ENCODE assay signal across 11 cellular contexts in the genomic region with DNA sequence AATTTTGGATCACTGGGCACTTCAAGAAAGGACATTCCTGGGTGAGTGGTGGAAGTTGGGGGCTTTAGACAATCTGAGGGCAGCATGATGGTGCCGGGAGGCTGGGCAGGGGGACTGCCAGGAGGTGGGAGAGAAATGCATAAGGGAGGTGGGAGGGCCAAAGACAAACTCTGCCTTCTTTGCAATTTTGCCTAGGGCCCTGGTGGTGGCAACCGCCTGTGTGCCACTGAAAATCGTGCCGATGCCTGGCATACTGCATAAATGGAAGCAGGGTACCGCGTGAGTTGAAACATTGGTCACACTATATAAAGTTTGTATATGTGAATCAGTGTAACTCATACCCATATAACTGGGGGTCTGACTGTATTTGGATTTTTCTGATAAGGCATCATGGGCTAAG. TPM values are rescaled to one million over a fixed set of nuclear protein-coding genes. Genes with fewer than 3 reads are reported as not detected.
DNase-seq lines count a peak whose midpoint lies in the region; ATAC-seq lines count a peak whose summit lies in the region.
"Had no signal": no experiment of that assay in that cellular context is flagged by ENCODE, and none has a peak within 500 bp of the region (broad histone marks: within the 10 kb centered on the region; RNA-seq: fewer than 3 reads in every experiment).

No MANE protein-coding gene starts in this region.

- H3K27ac Mint-ChIP-seq in T-helper 2 cell treated with Interferon-gamma antibody and Interleukin-4, amounts not matched to agents 5 μg/mL and 100 μg/mL, for 36 hours, result peak overlapping the region; percentile 18

- H3K4me3 ChIP-seq in stomach smooth muscle (ENCODE audit: low read length in 2 of 2), result peak overlapping the region; percentile 8 to 16

- peak overlapping the region; percentile 75 for H3K4me3 Mint-ChIP-seq in activated T-cell treated with anti-CD3 and anti-CD28 coated beads, Interleukin-2, amount 50 U/mL, for 4 hours
- H3K4me3 Mint-ChIP-seq in T-helper 2 cell treated with Interferon-gamma antibody and Interleukin-4, amounts not matched to agents 5 μg/mL and 100 μg/mL, for 36 hours, result peak overlapping the region; percentile 65

- no peaks in the 10 kb centered on the region for H3K9me3 Mint-ChIP-seq in activated T-cell treated with anti-CD3 and anti-CD28 coated beads, Interleukin-2, amount 50 U/mL, for 4 hours
- H3K9me3 Mint-ChIP-seq in T-helper 2 cell treated with Interferon-gamma antibody and Interleukin-4, amounts not matched to agents 5 μg/mL and 100 μg/mL, for 36 hours, result no peaks in the 10 kb centered on the region
- H3K9me3 Mint-ChIP-seq: naive B cell had no signal

- no peaks in the 10 kb centered on the region for H3K27me3 Mint-ChIP-seq in activated T-cell treated with anti-CD3 and anti-CD28 coated beads, Interleukin-2, amount 50 U/mL, for 4 hours (ENCODE audit: low read depth)
- no peaks in the 10 kb centered on the region for H3K27me3 Mint-ChIP-seq in T-helper 2 cell treated with Interferon-gamma antibody and Interleukin-4, amounts not matched to agents 5 μg/mL and 100 μg/mL, for 36 hours (ENCODE audit: low read depth)
- H3K27me3 Mint-ChIP-seq: naive B cell had no signal

- H3K4me1 ChIP-seq in stomach smooth muscle (ENCODE audit: control insufficient read depth, insufficient read depth, low read length), result peaks cover 19% of the 10 kb centered on the region

- ATAC-seq in activated T-cell treated with anti-CD3 and anti-CD28 coated beads, Interleukin-2, amount 50 U/mL, for 4 hours, result no peak
- ATAC-seq: HCT116 had no signal

- H3K27me3 ChIP-seq in stomach smooth muscle (ENCODE audit: control insufficient read depth in 1 of 2, insufficient read depth in 2 of 2, low read length in 2 of 2), result no peaks in the 10 kb centered on the region

- H3K4me1 Mint-ChIP-seq in activated T-cell treated with anti-CD3 and anti-CD28 coated beads, Interleukin-2, amount 50 U/mL, for 4 hours (ENCODE audit: low read depth), result peaks cover 54% of the 10 kb centered on the region
- peaks cover 41% of the 10 kb centered on the region for H3K4me1 Mint-ChIP-seq in T-helper 2 cell treated with Interferon-gamma antibody and Interleukin-4, amounts not matched to agents 5 μg/mL and 100 μg/mL, for 36 hours (ENCODE audit: low read depth)

- H3K36me3 ChIP-seq in stomach smooth muscle (ENCODE audit: control insufficient read depth in 2 of 2, insufficient read depth in 2 of 2, low read length in 2 of 2), result peaks cover 0 to 6% of the 10 kb centered on the region in 2 donors

- no peaks in the 10 kb centered on the region for H3K9me3 ChIP-seq in stomach smooth muscle (ENCODE audit: control insufficient read depth in 2 of 2, low read length in 2 of 2)

- no peak for DNase-seq in activated T-cell treated with anti-CD3 and anti-CD28 coated beads, Interleukin-2, amount 50 U/mL, for 4 hours
- no peak for DNase-seq in activated T-cell treated with anti-CD3 and anti-CD28 coated beads, Interleukin-2, amount 50 U/mL, for 1 hour
- no peak for DNase-seq in T-helper 2 cell treated with Interferon-gamma antibody and Interleukin-4, amounts not matched to agents 5 μg/mL and 100 μg/mL, for 36 hours (ENCODE audit: low spot score)
- DNase-seq in foreskin melanocyte (peak; percentile 57), NCI-H187 (lab: John Stamatoyannopoulos, UW) (no peak), EL (no peak), SIG-M5 treated with dmso at 0.1 percent for 504 hours (lab: John Stamatoyannopoulos, UW; ENCODE audit: unreplicated experiment) (no peak)
- DNase-seq: naive B cell, NCI-H146 had no signal

- H3K27ac ChIP-seq in stomach smooth muscle (ENCODE audit: low read length), result no peak overlapping the region

- H3K9ac ChIP-seq in stomach smooth muscle (ENCODE audit: low read length in 2 of 2), result no peak overlapping the region

- peaks cover 24% of the 10 kb centered on the region for H3K36me3 Mint-ChIP-seq in activated T-cell treated with anti-CD3 and anti-CD28 coated beads, Interleukin-2, amount 50 U/mL, for 4 hours (ENCODE audit: insufficient read depth)
- H3K36me3 Mint-ChIP-seq in T-helper 2 cell treated with Interferon-gamma antibody and Interleukin-4, amounts not matched to agents 5 μg/mL and 100 μg/mL, for 36 hours (ENCODE audit: low read depth), result peaks cover 29% of the 10 kb centered on the region

RNA-seq across cellular contexts. Expression of gene LUC7L2, which starts 3.3 kb away (rescaled TPM):
- 100 to 1,000 TPM; 198 to 214 (median 207) TPM for total RNA-seq in activated T-cell treated with anti-CD3 and anti-CD28 coated beads, Interleukin-2, amount 50 U/mL, for 4 hours

RNA-seq across cellular contexts. Expression of gene FMC1, which starts 21.8 kb away (rescaled TPM):
- 1 to 10 TPM; 4.5 to 8.7 (median 5.9) TPM for total RNA-seq in activated T-cell treated with anti-CD3 and anti-CD28 coated beads, Interleukin-2, amount 50 U/mL, for 4 hours
